2 cellular contexts compared by ENCODE assay signal in genomic region chr12:124538194-124539082, GRCh38.
TF ChIP-seq lines count a peak whose summit lies in the region.

No MANE protein-coding gene starts in this region.

TF ChIP-seq in Ishikawa, 13 proteins besides CTCF, POLR2A, EP300 and RAD21:
- TF ChIP-seq USF1 (IDR thresholded peaks at IDR 0.05) (peak; percentile 63), FOXM1 (IDR thresholded peaks at IDR 0.05; ENCODE audit: borderline replicate concordance, low read depth) (no peak)

TF ChIP-seq in H1, 55 proteins besides CTCF, POLR2A, EP300 and RAD21:
- no peak for TF ChIP-seq TAF7 (optimal IDR thresholded peaks at IDR 0.05; ENCODE audit: borderline replicate concordance, low read depth, low read length)
- 0 out of 2 replicates have a peak, but pooled peaks have one; percentile 8 for TF ChIP-seq MAX (IDR thresholded peaks at IDR 0.05)
- no peak for TF ChIP-seq CHD1 (IDR thresholded peaks at IDR 0.05; ENCODE audit: low read depth, low read length)
